Comparison of ENCODE assay signal across 18 cellular contexts in the genomic region with DNA sequence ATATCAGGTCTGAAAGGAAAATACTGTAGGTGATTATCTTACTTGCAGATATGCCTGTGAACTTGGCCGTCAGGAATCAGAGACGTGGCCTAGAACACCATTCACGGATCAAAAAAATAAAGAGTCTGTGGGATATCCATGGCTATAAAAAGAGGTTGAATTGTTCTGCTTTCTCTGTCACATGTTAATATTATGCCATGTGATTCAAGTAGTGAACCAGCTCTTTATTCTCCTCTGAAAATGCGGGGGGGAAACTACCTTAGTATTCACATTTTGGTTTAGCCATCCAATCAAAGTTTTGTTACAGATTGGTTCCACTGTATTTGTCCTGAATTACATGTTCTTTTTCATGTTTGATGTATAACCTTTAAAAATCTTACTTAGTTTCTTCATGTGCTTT.
"Had no signal": no experiment of that assay in that cellular context is flagged by ENCODE, and none has a peak within 500 bp of the region (broad histone marks: within the 10 kb centered on the region; RNA-seq: fewer than 3 reads in every experiment).

No MANE protein-coding gene starts in this region.

- H3K4me3 ChIP-seq: cardiac muscle cell, gastrocnemius medialis, pancreas, smooth muscle cell, thoracic aorta, upper lobe of right lung had no signal

- H3K27ac ChIP-seq: cardiac muscle cell, gastrocnemius medialis, pancreas, thoracic aorta, upper lobe of right lung had no signal

- H3K27me3 Mint-ChIP-seq: activated naive CD4-positive, alpha-beta T cell treated with anti-CD3 and anti-CD28 coated beads, Interleukin-2, amount 10 ng/mL, durations not matched to agents 7 days and 5 days; stimulated activated naive CD8-positive, alpha-beta T cell treated with anti-CD3 and anti-CD28 coated beads, Interleukin-15, amount 100 ng/mL, for 72 hours had no signal

- H3K4me3 Mint-ChIP-seq: activated naive CD4-positive, alpha-beta T cell treated with anti-CD3 and anti-CD28 coated beads, Interleukin-2, amount 10 ng/mL, durations not matched to agents 7 days and 5 days; activated T-cell treated with anti-CD3 and anti-CD28 coated beads, Interleukin-2, amount 50 U/mL, for 4 hours; immature natural killer cell; natural killer cell; stimulated activated naive CD8-positive, alpha-beta T cell treated with anti-CD3 and anti-CD28 coated beads, Interleukin-15, amount 100 ng/mL, for 72 hours had no signal

- H3K36me3 ChIP-seq: cardiac muscle cell, gastrocnemius medialis, pancreas, thoracic aorta, upper lobe of right lung had no signal

- H3K9me3 ChIP-seq: gastrocnemius medialis, pancreas, thoracic aorta, upper lobe of right lung had no signal

- H3K9me3 Mint-ChIP-seq: activated naive CD4-positive, alpha-beta T cell treated with anti-CD3 and anti-CD28 coated beads, Interleukin-2, amount 10 ng/mL, durations not matched to agents 7 days and 5 days; activated T-cell treated with anti-CD3 and anti-CD28 coated beads, Interleukin-2, amount 50 U/mL, for 4 hours; immature natural killer cell; natural killer cell; stimulated activated naive CD8-positive, alpha-beta T cell treated with anti-CD3 and anti-CD28 coated beads, Interleukin-15, amount 100 ng/mL, for 72 hours had no signal

- H3K27ac Mint-ChIP-seq: activated naive CD4-positive, alpha-beta T cell treated with anti-CD3 and anti-CD28 coated beads, Interleukin-2, amount 10 ng/mL, durations not matched to agents 7 days and 5 days; stimulated activated naive CD8-positive, alpha-beta T cell treated with anti-CD3 and anti-CD28 coated beads, Interleukin-15, amount 100 ng/mL, for 72 hours had no signal

- H3K36me3 Mint-ChIP-seq: immature natural killer cell, natural killer cell had no signal

- ATAC-seq: activated T-cell treated with anti-CD3 and anti-CD28 coated beads, Interleukin-2, amount 50 U/mL, for 4 hours; gastrocnemius medialis; natural killer cell; pancreas; sciatic nerve; stimulated activated naive CD8-positive, alpha-beta T cell treated with anti-CD3 and anti-CD28 coated beads, Interleukin-15, amount 100 ng/mL, for 72 hours; upper lobe of right lung had no signal

- H3K27me3 ChIP-seq: cardiac muscle cell, gastrocnemius medialis, pancreas, upper lobe of right lung had no signal

- DNase-seq: activated CD4-positive, alpha-beta T cell treated with anti-CD3 and anti-CD28 coated beads, Interleukin-2, amount 50 U/mL, for 1 hour; activated CD4-positive, CD25-positive, alpha-beta regulatory T cell treated with anti-CD3 and anti-CD28 coated beads, Interleukin-2, amount 50 U/mL, for 72 hours; activated CD8-positive, alpha-beta memory T cell treated with anti-CD3 and anti-CD28 coated beads, Interleukin-2, amount 50 U/mL, for 4 hours; activated naive CD4-positive, alpha-beta T cell treated with anti-CD3 and anti-CD28 coated beads, Interleukin-2, amount 10 ng/mL, durations not matched to agents 7 days and 5 days; activated T-cell treated with anti-CD3 and anti-CD28 coated beads, Interleukin-2, amount 50 U/mL, for 4 hours; gastrocnemius medialis; immature natural killer cell; mesenchymal stem cell; natural killer cell; pancreas; stimulated activated CD4-positive, alpha-beta T cell treated with anti-CD3 and anti-CD28 coated beads, Interleukin-4, amount 100 ng/mL, for 1 hour; stimulated activated naive CD8-positive, alpha-beta T cell treated with anti-CD3 and anti-CD28 coated beads, Interleukin-15, amount 100 ng/mL, for 72 hours; T1000; upper lobe of right lung had no signal
